ENCODE assay signal across 10 cellular contexts in genomic region chr5:14211818-14212799, GRCh38.
A peak's percentile ranks its signal among the peaks of the same experiment; 100 is the strongest.
DNase-seq lines count a peak whose midpoint lies in the region; ATAC-seq lines count a peak whose summit lies in the region.
"Had no signal": no experiment of that assay in that cellular context is flagged by ENCODE, and none has a peak within 500 bp of the region (broad histone marks: within the 10 kb centered on the region; RNA-seq: fewer than 3 reads in every experiment).

No MANE protein-coding gene starts in this region.

- H3K9me3 ChIP-seq in GM23248 (ENCODE audit: low read depth) = no peaks in the 10 kb centered on the region

- DNase-seq in GM23248 = no peak
- peak; percentile 59 for DNase-seq in NAMALWA (ENCODE audit: low spot score)
- peak; percentile 49 for DNase-seq in naive B cell
- no peak for DNase-seq in DMS79 treated with DMSO at 0.1 percent for 48 hours (lab: John Stamatoyannopoulos, UW)
- no peak for DNase-seq in activated gamma-delta T cell (lab: John Stamatoyannopoulos, UW)
- no peak for DNase-seq in NCI-H187 treated with DMSO at 0.1 percent for 48 hours (lab: John Stamatoyannopoulos, UW)
- DNase-seq in NCI-H2081 treated with DMSO at 0.1 percent for 48 hours (lab: John Stamatoyannopoulos, UW) = no peak
- DNase-seq: stimulated activated CD4-positive, alpha-beta T cell treated with anti-CD3 and anti-CD28 coated beads, Interleukin-2, amount 100 ng/mL, for 24 hours had no signal

- in situ Hi-C loops in GM23248 (cut with MboI) = no loop called here

- no peak overlapping the region for H3K9ac ChIP-seq in GM23248

- H3K4me1 ChIP-seq in GM23248 (ENCODE audit: insufficient read depth) = peaks cover 94% of the 10 kb centered on the region

- no peak overlapping the region for H2AFZ ChIP-seq in GM23248

- peak overlapping the region; percentile 67 to 83 (median 74) for H3K4me3 Mint-ChIP-seq in naive B cell

- H3K36me3 Mint-ChIP-seq in naive B cell = no peaks in the 10 kb centered on the region
- H3K36me3 Mint-ChIP-seq: brain had no signal

- H3K27me3 ChIP-seq in GM23248 (replicated peaks; ENCODE audit: insufficient read depth) = no peaks in the 10 kb centered on the region

- H4K20me1 ChIP-seq in GM23248 (ENCODE audit: insufficient read depth) = peaks cover 21% of the 10 kb centered on the region

- no peaks in the 10 kb centered on the region for H3K27me3 Mint-ChIP-seq in naive B cell
- H3K27me3 Mint-ChIP-seq: brain had no signal

- H3K36me3 ChIP-seq in GM23248 (ENCODE audit: low read depth) = peaks cover 7% of the 10 kb centered on the region

- H3F3A ChIP-seq in GM23248 (ENCODE audit: insufficient read depth) = peaks cover 86% of the 10 kb centered on the region

- peaks cover 71 to 90% (median 86%) of the 10 kb centered on the region in 3 donors for H3K4me1 Mint-ChIP-seq in naive B cell

- WGBS in GM23248 (ENCODE audit: low coverage in 1 of 2, low lambda C conversion rate in 2 of 2, missing lambda C conversion rate in 2 of 2), 2 experiments = 54 to 64% methylated on average over 5 of the region's 5 CpGs

- peak overlapping the region; percentile 87 to 97 (median 94) for H3K27ac Mint-ChIP-seq in naive B cell

- H3K9me3 Mint-ChIP-seq in naive B cell = peaks cover 0 to 2% (median 0%) of the 10 kb centered on the region in 7 donors
- H3K9me3 Mint-ChIP-seq: brain had no signal

- H3K79me2 ChIP-seq in GM23248 (ENCODE audit: insufficient read depth) = peaks cover 100% of the 10 kb centered on the region

- H3K9me2 ChIP-seq in GM23248 (ENCODE audit: insufficient read depth) = no peaks in the 10 kb centered on the region

- ATAC-seq in GM18520 (IDR thresholded peaks at IDR 0.05; ENCODE audit: unreplicated experiment) (peak; percentile 21), naive B cell (ENCODE audit: low read depth in 2 of 2) (peak; percentile 79 to 83)

- H3K27ac ChIP-seq in GM23248 = peak overlapping the region; percentile 86

- H3K4me3 ChIP-seq in GM23248 = no peak overlapping the region

- H3K4me2 ChIP-seq in GM23248 (ENCODE audit: unreplicated experiment) = no peak overlapping the region

Comparison
In these comparisons a context has a peak if more than half of its experiments do, and no peak if none do; other contexts are left out.
1. DNase-seq: peak in NAMALWA (single experiment) and naive B cell (single experiment); none in GM23248 (single experiment), DMS79 treated with DMSO at 0.1 percent for 48 hours (single experiment), activated gamma-delta T cell (single experiment), NCI-H187 treated with DMSO at 0.1 percent for 48 hours (single experiment) and NCI-H2081 treated with DMSO at 0.1 percent for 48 hours (single experiment).